1 cellular context compared by ENCODE assay signal in the genomic region with DNA sequence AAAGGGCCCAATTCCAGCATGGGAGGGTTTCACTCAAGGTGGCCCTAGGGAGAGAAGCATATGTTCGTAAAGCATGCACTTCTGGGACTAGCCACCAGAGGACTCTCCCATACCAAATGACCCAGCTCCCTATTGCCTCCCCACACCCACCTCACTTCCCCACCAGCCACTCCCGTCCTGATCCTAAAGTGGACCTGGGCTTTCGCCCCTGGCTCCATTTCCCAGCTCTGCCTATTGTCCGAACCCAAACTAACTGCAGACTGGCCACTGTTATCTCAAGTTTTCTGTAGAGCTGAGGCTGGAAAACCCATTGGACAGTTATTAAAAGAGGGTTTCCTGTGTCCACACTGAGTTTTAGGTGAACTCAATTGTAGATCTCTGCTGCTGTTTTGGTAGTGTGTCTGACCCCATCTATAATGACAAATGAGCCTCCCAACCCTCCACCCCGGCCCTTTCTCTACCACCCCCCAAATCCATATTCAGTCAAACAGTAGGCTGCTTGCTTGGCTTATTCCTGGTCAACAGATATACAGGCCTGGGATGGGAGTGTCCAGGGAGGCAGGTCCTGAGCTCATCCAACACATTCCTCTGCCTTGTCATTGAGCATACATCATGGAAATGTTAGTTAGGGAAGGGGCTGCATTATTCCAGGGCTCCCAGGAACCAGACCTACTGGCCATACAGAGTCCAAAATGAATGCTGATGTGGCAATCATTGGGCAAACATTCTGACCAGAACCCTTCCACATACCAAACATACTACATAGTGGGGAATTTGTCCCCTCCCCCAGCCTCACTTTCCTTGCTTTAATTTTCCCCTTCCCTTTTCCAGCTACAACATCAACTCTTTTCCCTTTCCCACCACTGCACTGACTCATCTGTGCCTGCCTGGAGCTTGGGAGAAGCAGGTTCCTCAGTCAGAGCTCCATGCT.
TF ChIP-seq lines count a peak whose summit lies in the region.

No MANE protein-coding gene starts in this region.

TF ChIP-seq in HepG2, 621 proteins besides CTCF, POLR2A, EP300 and RAD21 (continued from another document and continues in another):
- TF ChIP-seq ZNF350 (CRISPR knock-in tag; IDR thresholded peaks at IDR 0.05; ENCODE audit: borderline replicate concordance, low read depth) = peak; percentile 24; the same call in 1 of the 2 replicates
- no peak for TF ChIP-seq ZNF709 (CRISPR knock-in tag; IDR thresholded peaks at IDR 0.05)
- TF ChIP-seq FLYWCH1 (CRISPR knock-in tag; IDR thresholded peaks at IDR 0.05) = no peak
- TF ChIP-seq, protein P1, sequence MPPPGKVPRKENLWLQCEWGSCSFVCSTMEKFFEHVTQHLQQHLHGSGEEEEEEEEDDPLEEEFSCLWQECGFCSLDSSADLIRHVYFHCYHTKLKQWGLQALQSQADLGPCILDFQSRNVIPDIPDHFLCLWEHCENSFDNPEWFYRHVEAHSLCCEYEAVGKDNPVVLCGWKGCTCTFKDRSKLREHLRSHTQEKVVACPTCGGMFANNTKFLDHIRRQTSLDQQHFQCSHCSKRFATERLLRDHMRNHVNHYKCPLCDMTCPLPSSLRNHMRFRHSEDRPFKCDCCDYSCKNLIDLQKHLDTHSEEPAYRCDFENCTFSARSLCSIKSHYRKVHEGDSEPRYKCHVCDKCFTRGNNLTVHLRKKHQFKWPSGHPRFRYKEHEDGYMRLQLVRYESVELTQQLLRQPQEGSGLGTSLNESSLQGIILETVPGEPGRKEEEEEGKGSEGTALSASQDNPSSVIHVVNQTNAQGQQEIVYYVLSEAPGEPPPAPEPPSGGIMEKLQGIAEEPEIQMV (CRISPR knock-in tag; IDR thresholded peaks at IDR 0.05; ENCODE audit: low read depth) = no peak
- TF ChIP-seq JDP2 (CRISPR knock-in tag; IDR thresholded peaks at IDR 0.05; ENCODE audit: borderline replicate concordance) = no peak
- no peak for TF ChIP-seq RARG (CRISPR knock-in tag; IDR thresholded peaks at IDR 0.05; ENCODE audit: low read depth)
- TF ChIP-seq SRSF9 (IDR thresholded peaks at IDR 0.05; ENCODE audit: borderline replicate concordance, insufficient read depth, low read depth, low read length, poor library complexity, severe bottlenecking) = no peak
- TF ChIP-seq, protein P2, sequence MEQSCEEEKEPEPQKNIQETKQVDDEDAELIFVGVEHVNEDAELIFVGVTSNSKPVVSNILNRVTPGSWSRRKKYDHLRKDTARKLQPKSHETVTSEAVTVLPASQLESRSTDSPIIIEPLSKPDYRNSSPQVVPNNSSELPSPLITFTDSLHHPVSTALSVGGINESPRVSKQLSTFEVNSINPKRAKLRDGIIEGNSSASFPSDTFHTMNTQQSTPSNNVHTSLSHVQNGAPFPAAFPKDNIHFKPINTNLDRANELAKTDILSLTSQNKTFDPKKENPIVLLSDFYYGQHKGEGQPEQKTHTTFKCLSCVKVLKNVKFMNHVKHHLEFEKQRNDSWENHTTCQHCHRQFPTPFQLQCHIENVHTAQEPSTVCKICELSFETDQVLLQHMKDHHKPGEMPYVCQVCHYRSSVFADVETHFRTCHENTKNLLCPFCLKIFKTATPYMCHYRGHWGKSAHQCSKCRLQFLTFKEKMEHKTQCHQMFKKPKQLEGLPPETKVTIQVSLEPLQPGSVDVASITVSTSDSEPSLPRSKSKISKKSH (CRISPR knock-in tag; IDR thresholded peaks at IDR 0.05; ENCODE audit: borderline replicate concordance) = no peak
- no peak for TF ChIP-seq PAWR (CRISPR knock-in tag; IDR thresholded peaks at IDR 0.05; ENCODE audit: borderline replicate concordance)
- no peak for TF ChIP-seq ZNF263 (CRISPR knock-in tag; IDR thresholded peaks at IDR 0.05)
- TF ChIP-seq ZNF543 (CRISPR knock-in tag; IDR thresholded peaks at IDR 0.05) = no peak
- TF ChIP-seq MTF1 (CRISPR knock-in tag; IDR thresholded peaks at IDR 0.05) = no peak
- no peak for TF ChIP-seq TAF1 (CRISPR knock-in tag; IDR thresholded peaks at IDR 0.05)
- TF ChIP-seq, protein P3, sequence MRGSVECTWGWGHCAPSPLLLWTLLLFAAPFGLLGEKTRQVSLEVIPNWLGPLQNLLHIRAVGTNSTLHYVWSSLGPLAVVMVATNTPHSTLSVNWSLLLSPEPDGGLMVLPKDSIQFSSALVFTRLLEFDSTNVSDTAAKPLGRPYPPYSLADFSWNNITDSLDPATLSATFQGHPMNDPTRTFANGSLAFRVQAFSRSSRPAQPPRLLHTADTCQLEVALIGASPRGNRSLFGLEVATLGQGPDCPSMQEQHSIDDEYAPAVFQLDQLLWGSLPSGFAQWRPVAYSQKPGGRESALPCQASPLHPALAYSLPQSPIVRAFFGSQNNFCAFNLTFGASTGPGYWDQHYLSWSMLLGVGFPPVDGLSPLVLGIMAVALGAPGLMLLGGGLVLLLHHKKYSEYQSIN (CRISPR knock-in tag; IDR thresholded peaks at IDR 0.05; ENCODE audit: borderline replicate concordance) = no peak
- no peak for TF ChIP-seq ZZZ3 (CRISPR knock-in tag; IDR thresholded peaks at IDR 0.05; ENCODE audit: borderline replicate concordance)
- TF ChIP-seq ZNF232 (CRISPR knock-in tag; IDR thresholded peaks at IDR 0.05; ENCODE audit: borderline replicate concordance) = no peak
- 0 out of 2 replicates have a peak, but pooled peaks have one; percentile 14 for TF ChIP-seq RARA (CRISPR knock-in tag; IDR thresholded peaks at IDR 0.05)
- TF ChIP-seq ZNF570 (CRISPR knock-in tag; IDR thresholded peaks at IDR 0.05; ENCODE audit: borderline replicate concordance) = no peak
- no peak for TF ChIP-seq ZNF562 (CRISPR knock-in tag; IDR thresholded peaks at IDR 0.05; ENCODE audit: borderline replicate concordance)
- TF ChIP-seq ZNF552 (CRISPR knock-in tag; IDR thresholded peaks at IDR 0.05; ENCODE audit: borderline replicate concordance) = no peak
- TF ChIP-seq TARDBP (CRISPR knock-in tag; IDR thresholded peaks at IDR 0.05) = peak; percentile 75
- TF ChIP-seq, protein P4, sequence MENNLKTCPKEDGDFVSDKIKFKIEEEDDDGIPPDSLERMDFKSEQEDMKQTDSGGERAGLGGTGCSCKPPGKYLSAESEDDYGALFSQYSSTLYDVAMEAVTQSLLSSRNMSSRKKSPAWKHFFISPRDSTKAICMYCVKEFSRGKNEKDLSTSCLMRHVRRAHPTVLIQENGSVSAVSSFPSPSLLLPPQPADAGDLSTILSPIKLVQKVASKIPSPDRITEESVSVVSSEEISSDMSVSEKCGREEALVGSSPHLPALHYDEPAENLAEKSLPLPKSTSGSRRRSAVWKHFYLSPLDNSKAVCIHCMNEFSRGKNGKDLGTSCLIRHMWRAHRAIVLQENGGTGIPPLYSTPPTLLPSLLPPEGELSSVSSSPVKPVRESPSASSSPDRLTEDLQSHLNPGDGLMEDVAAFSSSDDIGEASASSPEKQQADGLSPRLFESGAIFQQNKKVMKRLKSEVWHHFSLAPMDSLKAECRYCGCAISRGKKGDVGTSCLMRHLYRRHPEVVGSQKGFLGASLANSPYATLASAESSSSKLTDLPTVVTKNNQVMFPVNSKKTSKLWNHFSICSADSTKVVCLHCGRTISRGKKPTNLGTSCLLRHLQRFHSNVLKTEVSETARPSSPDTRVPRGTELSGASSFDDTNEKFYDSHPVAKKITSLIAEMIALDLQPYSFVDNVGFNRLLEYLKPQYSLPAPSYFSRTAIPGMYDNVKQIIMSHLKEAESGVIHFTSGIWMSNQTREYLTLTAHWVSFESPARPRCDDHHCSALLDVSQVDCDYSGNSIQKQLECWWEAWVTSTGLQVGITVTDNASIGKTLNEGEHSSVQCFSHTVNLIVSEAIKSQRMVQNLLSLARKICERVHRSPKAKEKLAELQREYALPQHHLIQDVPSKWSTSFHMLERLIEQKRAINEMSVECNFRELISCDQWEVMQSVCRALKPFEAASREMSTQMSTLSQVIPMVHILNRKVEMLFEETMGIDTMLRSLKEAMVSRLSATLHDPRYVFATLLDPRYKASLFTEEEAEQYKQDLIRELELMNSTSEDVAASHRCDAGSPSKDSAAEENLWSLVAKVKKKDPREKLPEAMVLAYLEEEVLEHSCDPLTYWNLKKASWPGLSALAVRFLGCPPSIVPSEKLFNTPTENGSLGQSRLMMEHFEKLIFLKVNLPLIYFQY (CRISPR knock-in tag; IDR thresholded peaks at IDR 0.05; ENCODE audit: borderline replicate concordance) = no peak
- TF ChIP-seq, protein P5, sequence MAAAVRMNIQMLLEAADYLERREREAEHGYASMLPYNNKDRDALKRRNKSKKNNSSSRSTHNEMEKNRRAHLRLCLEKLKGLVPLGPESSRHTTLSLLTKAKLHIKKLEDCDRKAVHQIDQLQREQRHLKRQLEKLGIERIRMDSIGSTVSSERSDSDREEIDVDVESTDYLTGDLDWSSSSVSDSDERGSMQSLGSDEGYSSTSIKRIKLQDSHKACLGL (CRISPR knock-in tag; IDR thresholded peaks at IDR 0.05) = no peak
- no peak for TF ChIP-seq ZNF674 (CRISPR knock-in tag; IDR thresholded peaks at IDR 0.05; ENCODE audit: low read depth)
- TF ChIP-seq ZNF331 (CRISPR knock-in tag; IDR thresholded peaks at IDR 0.05) = 0 out of 2 replicates have a peak, but pooled peaks have one; percentile 43
- TF ChIP-seq, protein P6, sequence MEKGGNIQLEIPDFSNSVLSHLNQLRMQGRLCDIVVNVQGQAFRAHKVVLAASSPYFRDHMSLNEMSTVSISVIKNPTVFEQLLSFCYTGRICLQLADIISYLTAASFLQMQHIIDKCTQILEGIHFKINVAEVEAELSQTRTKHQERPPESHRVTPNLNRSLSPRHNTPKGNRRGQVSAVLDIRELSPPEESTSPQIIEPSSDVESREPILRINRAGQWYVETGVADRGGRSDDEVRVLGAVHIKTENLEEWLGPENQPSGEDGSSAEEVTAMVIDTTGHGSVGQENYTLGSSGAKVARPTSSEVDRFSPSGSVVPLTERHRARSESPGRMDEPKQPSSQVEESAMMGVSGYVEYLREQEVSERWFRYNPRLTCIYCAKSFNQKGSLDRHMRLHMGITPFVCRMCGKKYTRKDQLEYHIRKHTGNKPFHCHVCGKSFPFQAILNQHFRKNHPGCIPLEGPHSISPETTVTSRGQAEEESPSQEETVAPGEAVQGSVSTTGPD (CRISPR knock-in tag; IDR thresholded peaks at IDR 0.05) = no peak
- TF ChIP-seq, protein P7, sequence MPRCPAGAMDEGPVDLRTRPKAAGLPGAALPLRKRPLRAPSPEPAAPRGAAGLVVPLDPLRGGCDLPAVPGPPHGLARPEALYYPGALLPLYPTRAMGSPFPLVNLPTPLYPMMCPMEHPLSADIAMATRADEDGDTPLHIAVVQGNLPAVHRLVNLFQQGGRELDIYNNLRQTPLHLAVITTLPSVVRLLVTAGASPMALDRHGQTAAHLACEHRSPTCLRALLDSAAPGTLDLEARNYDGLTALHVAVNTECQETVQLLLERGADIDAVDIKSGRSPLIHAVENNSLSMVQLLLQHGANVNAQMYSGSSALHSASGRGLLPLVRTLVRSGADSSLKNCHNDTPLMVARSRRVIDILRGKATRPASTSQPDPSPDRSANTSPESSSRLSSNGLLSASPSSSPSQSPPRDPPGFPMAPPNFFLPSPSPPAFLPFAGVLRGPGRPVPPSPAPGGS (CRISPR knock-in tag; IDR thresholded peaks at IDR 0.05) = no peak
- TF ChIP-seq ZNF234 (CRISPR knock-in tag; conservative IDR thresholded peaks at IDR 0.05) = no peak
- TF ChIP-seq, protein P8, sequence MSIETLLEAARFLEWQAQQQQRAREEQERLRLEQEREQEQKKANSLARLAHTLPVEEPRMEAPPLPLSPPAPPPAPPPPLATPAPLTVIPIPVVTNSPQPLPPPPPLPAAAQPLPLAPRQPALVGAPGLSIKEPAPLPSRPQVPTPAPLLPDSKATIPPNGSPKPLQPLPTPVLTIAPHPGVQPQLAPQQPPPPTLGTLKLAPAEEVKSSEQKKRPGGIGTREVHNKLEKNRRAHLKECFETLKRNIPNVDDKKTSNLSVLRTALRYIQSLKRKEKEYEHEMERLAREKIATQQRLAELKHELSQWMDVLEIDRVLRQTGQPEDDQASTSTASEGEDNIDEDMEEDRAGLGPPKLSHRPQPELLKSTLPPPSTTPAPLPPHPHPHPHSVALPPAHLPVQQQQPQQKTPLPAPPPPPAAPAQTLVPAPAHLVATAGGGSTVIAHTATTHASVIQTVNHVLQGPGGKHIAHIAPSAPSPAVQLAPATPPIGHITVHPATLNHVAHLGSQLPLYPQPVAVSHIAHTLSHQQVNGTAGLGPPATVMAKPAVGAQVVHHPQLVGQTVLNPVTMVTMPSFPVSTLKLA (IDR thresholded peaks at IDR 0.05) = no peak
- no peak for TF ChIP-seq TOPORS (CRISPR knock-in tag; IDR thresholded peaks at IDR 0.05)
- TF ChIP-seq, protein P9, sequence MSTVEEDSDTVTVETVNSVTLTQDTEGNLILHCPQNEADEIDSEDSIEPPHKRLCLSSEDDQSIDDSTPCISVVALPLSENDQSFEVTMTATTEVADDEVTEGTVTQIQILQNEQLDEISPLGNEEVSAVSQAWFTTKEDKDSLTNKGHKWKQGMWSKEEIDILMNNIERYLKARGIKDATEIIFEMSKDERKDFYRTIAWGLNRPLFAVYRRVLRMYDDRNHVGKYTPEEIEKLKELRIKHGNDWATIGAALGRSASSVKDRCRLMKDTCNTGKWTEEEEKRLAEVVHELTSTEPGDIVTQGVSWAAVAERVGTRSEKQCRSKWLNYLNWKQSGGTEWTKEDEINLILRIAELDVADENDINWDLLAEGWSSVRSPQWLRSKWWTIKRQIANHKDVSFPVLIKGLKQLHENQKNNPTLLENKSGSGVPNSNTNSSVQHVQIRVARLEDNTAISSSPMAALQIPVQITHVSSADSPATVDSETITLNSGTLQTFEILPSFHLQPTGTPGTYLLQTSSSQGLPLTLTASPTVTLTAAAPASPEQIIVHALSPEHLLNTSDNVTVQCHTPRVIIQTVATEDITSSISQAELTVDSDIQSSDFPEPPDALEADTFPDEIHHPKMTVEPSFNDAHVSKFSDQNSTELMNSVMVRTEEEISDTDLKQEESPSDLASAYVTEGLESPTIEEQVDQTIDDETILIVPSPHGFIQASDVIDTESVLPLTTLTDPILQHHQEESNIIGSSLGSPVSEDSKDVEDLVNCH (CRISPR knock-in tag; IDR thresholded peaks at IDR 0.05) = no peak
- TF ChIP-seq KLF12 (CRISPR knock-in tag; IDR thresholded peaks at IDR 0.05; ENCODE audit: borderline replicate concordance) = peak; percentile 31; the same call in 1 of the 2 replicates
- no peak for TF ChIP-seq ZBTB21 (CRISPR knock-in tag; IDR thresholded peaks at IDR 0.05)
- TF ChIP-seq MTA1 (CRISPR knock-in tag; IDR thresholded peaks at IDR 0.05; ENCODE audit: borderline replicate concordance) = no peak
- TF ChIP-seq ZFP82 (CRISPR knock-in tag; IDR thresholded peaks at IDR 0.05; ENCODE audit: borderline replicate concordance) = no peak
- TF ChIP-seq MIXL1 (CRISPR knock-in tag; IDR thresholded peaks at IDR 0.05) = peak; percentile 62; the same call in 1 of the 2 replicates
- TF ChIP-seq, protein P10, sequence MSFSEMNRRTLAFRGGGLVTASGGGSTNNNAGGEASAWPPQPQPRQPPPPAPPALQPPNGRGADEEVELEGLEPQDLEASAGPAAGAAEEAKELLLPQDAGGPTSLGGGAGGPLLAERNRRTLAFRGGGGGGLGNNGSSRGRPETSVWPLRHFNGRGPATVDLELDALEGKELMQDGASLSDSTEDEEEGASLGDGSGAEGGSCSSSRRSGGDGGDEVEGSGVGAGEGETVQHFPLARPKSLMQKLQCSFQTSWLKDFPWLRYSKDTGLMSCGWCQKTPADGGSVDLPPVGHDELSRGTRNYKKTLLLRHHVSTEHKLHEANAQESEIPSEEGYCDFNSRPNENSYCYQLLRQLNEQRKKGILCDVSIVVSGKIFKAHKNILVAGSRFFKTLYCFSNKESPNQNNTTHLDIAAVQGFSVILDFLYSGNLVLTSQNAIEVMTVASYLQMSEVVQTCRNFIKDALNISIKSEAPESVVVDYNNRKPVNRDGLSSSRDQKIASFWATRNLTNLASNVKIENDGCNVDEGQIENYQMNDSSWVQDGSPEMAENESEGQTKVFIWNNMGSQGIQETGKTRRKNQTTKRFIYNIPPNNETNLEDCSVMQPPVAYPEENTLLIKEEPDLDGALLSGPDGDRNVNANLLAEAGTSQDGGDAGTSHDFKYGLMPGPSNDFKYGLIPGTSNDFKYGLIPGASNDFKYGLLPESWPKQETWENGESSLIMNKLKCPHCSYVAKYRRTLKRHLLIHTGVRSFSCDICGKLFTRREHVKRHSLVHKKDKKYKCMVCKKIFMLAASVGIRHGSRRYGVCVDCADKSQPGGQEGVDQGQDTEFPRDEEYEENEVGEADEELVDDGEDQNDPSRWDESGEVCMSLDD (CRISPR knock-in tag; IDR thresholded peaks at IDR 0.05; ENCODE audit: borderline replicate concordance) = no peak
- no peak for TF ChIP-seq NCOA5 (CRISPR knock-in tag; IDR thresholded peaks at IDR 0.05)
- TF ChIP-seq ZNF7 (CRISPR knock-in tag; IDR thresholded peaks at IDR 0.05) = no peak
